In the genomic region with DNA sequence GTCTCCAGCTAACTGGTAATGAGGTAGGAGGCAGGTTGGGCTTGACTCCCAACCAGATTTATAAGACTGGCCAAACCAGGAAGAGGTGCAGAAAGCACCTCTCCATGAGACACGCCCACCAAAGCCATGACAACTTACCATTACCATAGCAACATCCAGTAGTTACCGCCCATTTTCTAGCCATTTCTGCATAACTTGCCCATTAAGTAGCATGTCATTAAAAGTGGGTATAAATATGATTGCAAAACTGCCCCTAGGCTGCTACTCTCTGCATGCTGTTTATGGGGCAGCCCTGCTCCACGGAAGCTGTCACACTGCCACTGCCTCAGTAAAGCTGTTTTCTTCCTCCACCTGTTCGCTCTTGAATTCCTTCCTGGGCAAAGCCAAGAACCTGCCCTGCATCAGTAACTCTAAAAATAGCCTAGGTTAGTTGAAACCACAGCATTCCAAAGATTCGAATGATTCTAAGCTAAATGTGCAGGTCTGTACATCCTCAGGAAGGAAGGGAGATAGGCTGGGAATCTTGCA, we compare ENCODE assay signal across 10 cellular contexts.
DNase-seq lines count a peak whose midpoint lies in the region; ATAC-seq and TF ChIP-seq lines count a peak whose summit lies in the region.
"Had no signal": no experiment of that assay in that cellular context is flagged by ENCODE, and none has a peak within 500 bp of the region (broad histone marks: within the 10 kb centered on the region; RNA-seq: fewer than 3 reads in every experiment).

No MANE protein-coding gene starts in this region.

- intact Hi-C loops in IMR-90 (cut with micrococcal nuclease): no loop called here

- H4K91ac ChIP-seq in IMR-90 (ENCODE audit: insufficient read depth, low read depth, low read length): no peak overlapping the region

- H2BK15ac ChIP-seq in IMR-90 (ENCODE audit: low read depth, low read length): no peak overlapping the region

- in situ Hi-C loops in Caki2 (cut with HindIII; ENCODE audit: low pct_unique_long_range_greater_than_20kb, low sequenced_read_pairs): no loop called here
- in situ Hi-C loops in IMR-90 (cut with MboI; ENCODE audit: low sequenced_read_pairs): no loop called here

- H3K4me3 ChIP-seq in IMR-90 (ENCODE audit: insufficient read depth, low read depth, low read length) (no peak overlapping the region), WERI-Rb-1 (ENCODE audit: low read depth, low read length) (no peak overlapping the region), suprapubic skin (no peak overlapping the region), smooth muscle cell (no peak overlapping the region)

- no peak for ATAC-seq in IMR-90 (ENCODE audit: low read depth)
- no peak for ATAC-seq in HG02970 (IDR thresholded peaks at IDR 0.05; ENCODE audit: low FRiP score, unreplicated experiment)
- ATAC-seq in GM21367 (IDR thresholded peaks at IDR 0.05; ENCODE audit: unreplicated experiment): no peak

- no peak overlapping the region for H3K14ac ChIP-seq in IMR-90 (replicated peaks; ENCODE audit: low read depth, low read length)

- H3K79me1 ChIP-seq in IMR-90 (ENCODE audit: low read depth in 1 of 2, low read length in 2 of 2): no peaks in the 10 kb centered on the region

- CTCF ChIA-PET in IMR-90 (lab: Yijun Ruan, JAX): no interaction called here

- H2BK5ac ChIP-seq in IMR-90 (ENCODE audit: low read depth, low read length, poor library complexity, severe bottlenecking): no peak overlapping the region

- H3K23ac ChIP-seq in IMR-90 (ENCODE audit: low read depth, low read length): no peak overlapping the region

- no peak overlapping the region for H3K18ac ChIP-seq in IMR-90 (ENCODE audit: low read depth, low read length)

- POLR2A ChIA-PET in IMR-90 (lab: Charles Lee; ENCODE audit: unreplicated experiment): no interaction called here

- H3K79me2 ChIP-seq in smooth muscle cell (ENCODE audit: low read depth): no peaks in the 10 kb centered on the region

- dilution Hi-C loops in IMR-90 (cut with HindIII; ENCODE audit: low sequenced_read_pairs, unreplicated experiment): no loop called here

- no peak overlapping the region for H4K5ac ChIP-seq in IMR-90 (ENCODE audit: low read depth, low read length)

- H2AK9ac ChIP-seq in IMR-90 (replicated peaks; ENCODE audit: low read depth, low read length, poor library complexity): no peak overlapping the region

- H3K4me2 ChIP-seq in IMR-90 (ENCODE audit: low read depth, low read length) (no peak overlapping the region), smooth muscle cell (no peak overlapping the region)

- H4K20me1 ChIP-seq in IMR-90 (ENCODE audit: insufficient read depth, low read length) (no peaks in the 10 kb centered on the region), smooth muscle cell (ENCODE audit: low read depth) (no peaks in the 10 kb centered on the region)

- TF ChIP-seq CTCF in IMR-90 (conservative IDR thresholded peaks at IDR 0.05; ENCODE audit: low read depth, low read length): no peak
- TF ChIP-seq CTCF in WERI-Rb-1 (IDR thresholded peaks at IDR 0.05; ENCODE audit: low read depth, low read length): no peak
- TF ChIP-seq CTCF in suprapubic skin (IDR thresholded peaks at IDR 0.05): no peak
- TF ChIP-seq CTCF in smooth muscle cell (IDR thresholded peaks at IDR 0.05; ENCODE audit: borderline replicate concordance, insufficient read depth, poor library complexity, severe bottlenecking): no peak

- H2AFZ ChIP-seq in IMR-90 (replicated peaks; ENCODE audit: low read length, poor library complexity): no peak overlapping the region
- no peak overlapping the region for H2AFZ ChIP-seq in smooth muscle cell (ENCODE audit: low read depth)

- H3K27me3 ChIP-seq in IMR-90 (ENCODE audit: control insufficient read depth, insufficient read depth, low read length): peaks cover 32% of the 10 kb centered on the region
- no peaks in the 10 kb centered on the region for H3K27me3 ChIP-seq in WERI-Rb-1 (ENCODE audit: insufficient read depth, low read depth, severe bottlenecking)
- H3K27me3 ChIP-seq in suprapubic skin: no peaks in the 10 kb centered on the region
- H3K27me3 ChIP-seq in smooth muscle cell (ENCODE audit: low read depth): no peaks in the 10 kb centered on the region

- TF ChIP-seq EP300 in suprapubic skin (IDR thresholded peaks at IDR 0.05): no peak

- H4K8ac ChIP-seq in IMR-90 (ENCODE audit: low read depth in 2 of 2, low read length in 2 of 2): no peak overlapping the region

- DNase-seq in Caki2 (ENCODE audit: low read depth): peak; percentile 6
- DNase-seq in IMR-90: peak; percentile 5
- DNase-seq in WERI-Rb-1: no peak
- peak; percentile 14 for DNase-seq in kidney glomerular epithelial cell (lab: John Stamatoyannopoulos, UW)
- DNase-seq in suprapubic skin (ENCODE audit: low spot score in 2 of 2): no peak
- no peak for DNase-seq in smooth muscle cell (lab: John Stamatoyannopoulos, UW; ENCODE audit: unreplicated experiment)
- DNase-seq: KG1; stimulated activated CD4-positive, alpha-beta T cell treated with anti-CD3 and anti-CD28 coated beads, Interleukin-2, amount 100 ng/mL, for 24 hours had no signal

- no peak for TF ChIP-seq POLR2A in IMR-90 (IDR thresholded peaks at IDR 0.05; ENCODE audit: low read depth, low read length)
- no peak for TF ChIP-seq POLR2A in suprapubic skin (IDR thresholded peaks at IDR 0.05)

- no peak overlapping the region for H3K4ac ChIP-seq in IMR-90 (ENCODE audit: low read depth, low read length)

- H3K4me1 ChIP-seq in IMR-90 (ENCODE audit: control insufficient read depth, insufficient read depth, low read length): no peaks in the 10 kb centered on the region
- H3K4me1 ChIP-seq in suprapubic skin: peaks cover 18% of the 10 kb centered on the region
- H3K4me1 ChIP-seq in smooth muscle cell (ENCODE audit: low read depth): no peaks in the 10 kb centered on the region

- no peak overlapping the region for H2BK20ac ChIP-seq in IMR-90 (ENCODE audit: low read depth, low read length)

- no peak overlapping the region for H3K56ac ChIP-seq in IMR-90 (ENCODE audit: extremely low read depth, insufficient read depth, low read length)

- WGBS in IMR-90 (ENCODE audit: extremely low coverage in 2 of 2, insufficient read length in 1 of 2), 2 experiments: 100% methylated on average over 1 of the region's 5 CpGs; no CpG with 5 or more reads in 1 of the 2 experiments
- WGBS in suprapubic skin: 48% methylated on average over 5 of the region's 5 CpGs
- 72% methylated on average over 5 of the region's 5 CpGs for WGBS in smooth muscle cell (ENCODE audit: low lambda C conversion rate)

- TF ChIP-seq RAD21 in IMR-90 (IDR thresholded peaks at IDR 0.05; ENCODE audit: low read length): no peak

- H3F3A ChIP-seq in smooth muscle cell (ENCODE audit: low read depth): no peaks in the 10 kb centered on the region

- no peak overlapping the region for H2AK5ac ChIP-seq in IMR-90 (ENCODE audit: low read depth, low read length)

- H3K9me1 ChIP-seq in IMR-90 (ENCODE audit: insufficient read depth, low read length): no peaks in the 10 kb centered on the region

- H2BK120ac ChIP-seq in IMR-90 (ENCODE audit: low read depth, low read length): no peak overlapping the region

- no TSS peak for BruUV-seq in IMR-90 (replicated peaks; lab: Mats Ljungman, UMichigan)

- H3K9me3 ChIP-seq in IMR-90 (ENCODE audit: control insufficient read depth, insufficient read depth, low read length): no peaks in the 10 kb centered on the region
- no peaks in the 10 kb centered on the region for H3K9me3 ChIP-seq in WERI-Rb-1 (ENCODE audit: severe bottlenecking)
- no peaks in the 10 kb centered on the region for H3K9me3 ChIP-seq in suprapubic skin
- no peaks in the 10 kb centered on the region for H3K9me3 ChIP-seq in smooth muscle cell (replicated peaks; ENCODE audit: low read depth)

- H3K27ac ChIP-seq in IMR-90 (ENCODE audit: insufficient read depth, low read length): no peak overlapping the region
- peak overlapping the region; percentile 76 for H3K27ac ChIP-seq in WERI-Rb-1
- H3K27ac ChIP-seq in suprapubic skin: no peak overlapping the region
- no peak overlapping the region for H3K27ac ChIP-seq in smooth muscle cell (ENCODE audit: low read depth)

- H3K36me3 ChIP-seq in IMR-90 (ENCODE audit: control insufficient read depth, insufficient read depth, low read length) (no peaks in the 10 kb centered on the region), WERI-Rb-1 (no peaks in the 10 kb centered on the region), suprapubic skin (no peaks in the 10 kb centered on the region), smooth muscle cell (ENCODE audit: low read depth) (no peaks in the 10 kb centered on the region)

- H3K9ac ChIP-seq in IMR-90 (ENCODE audit: low read depth, low read length) (no peak overlapping the region), smooth muscle cell (ENCODE audit: low read depth) (no peak overlapping the region)

TF ChIP-seq in IMR-90, 13 proteins besides CTCF, POLR2A, EP300 and RAD21:
- no peak for TF ChIP-seq MAZ (IDR thresholded peaks at IDR 0.05; ENCODE audit: borderline replicate concordance, low read depth, low read length)
- TF ChIP-seq CEBPB (IDR thresholded peaks at IDR 0.05; ENCODE audit: low read depth, low read length): no peak
- no peak for TF ChIP-seq RCOR1 (IDR thresholded peaks at IDR 0.05; ENCODE audit: insufficient replicate concordance, low read length)
- no peak for TF ChIP-seq BHLHE40 (IDR thresholded peaks at IDR 0.05; ENCODE audit: low read depth, low read length)
- TF ChIP-seq RFX5 (IDR thresholded peaks at IDR 0.05; ENCODE audit: low read depth, low read length): no peak
- TF ChIP-seq, protein P1, sequence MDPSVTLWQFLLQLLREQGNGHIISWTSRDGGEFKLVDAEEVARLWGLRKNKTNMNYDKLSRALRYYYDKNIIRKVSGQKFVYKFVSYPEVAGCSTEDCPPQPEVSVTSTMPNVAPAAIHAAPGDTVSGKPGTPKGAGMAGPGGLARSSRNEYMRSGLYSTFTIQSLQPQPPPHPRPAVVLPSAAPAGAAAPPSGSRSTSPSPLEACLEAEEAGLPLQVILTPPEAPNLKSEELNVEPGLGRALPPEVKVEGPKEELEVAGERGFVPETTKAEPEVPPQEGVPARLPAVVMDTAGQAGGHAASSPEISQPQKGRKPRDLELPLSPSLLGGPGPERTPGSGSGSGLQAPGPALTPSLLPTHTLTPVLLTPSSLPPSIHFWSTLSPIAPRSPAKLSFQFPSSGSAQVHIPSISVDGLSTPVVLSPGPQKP (IDR thresholded peaks at IDR 0.05; ENCODE audit: borderline replicate concordance, low read depth, low read length): no peak
- TF ChIP-seq, protein P2, sequence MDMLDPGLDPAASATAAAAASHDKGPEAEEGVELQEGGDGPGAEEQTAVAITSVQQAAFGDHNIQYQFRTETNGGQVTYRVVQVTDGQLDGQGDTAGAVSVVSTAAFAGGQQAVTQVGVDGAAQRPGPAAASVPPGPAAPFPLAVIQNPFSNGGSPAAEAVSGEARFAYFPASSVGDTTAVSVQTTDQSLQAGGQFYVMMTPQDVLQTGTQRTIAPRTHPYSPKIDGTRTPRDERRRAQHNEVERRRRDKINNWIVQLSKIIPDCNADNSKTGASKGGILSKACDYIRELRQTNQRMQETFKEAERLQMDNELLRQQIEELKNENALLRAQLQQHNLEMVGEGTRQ (IDR thresholded peaks at IDR 0.05; ENCODE audit: low read depth, low read length): no peak
- TF ChIP-seq FOS (IDR thresholded peaks at IDR 0.05; ENCODE audit: low read depth, low read length): no peak
- no peak for TF ChIP-seq MXI1 (IDR thresholded peaks at IDR 0.05; ENCODE audit: borderline replicate concordance, low read depth, low read length)

Comparison
In these comparisons a context has a peak if more than half of its experiments do, and no peak if none do; other contexts are left out.
1. DNase-seq: peak in Caki2 (single experiment), IMR-90 (single experiment) and kidney glomerular epithelial cell (single experiment); none in WERI-Rb-1 (single experiment), suprapubic skin (0 of 2) and smooth muscle cell (single experiment).